ENCODE assay signal across 22 cellular contexts in genomic region chr2:138901530-138901929, GRCh38.
"Had no signal": no experiment of that assay in that cellular context is flagged by ENCODE, and none has a peak within 500 bp of the region (broad histone marks: within the 10 kb centered on the region; RNA-seq: fewer than 3 reads in every experiment).

No MANE protein-coding gene starts in this region.

- H3K27me3 ChIP-seq: left lung, neural progenitor cell, ovary, right atrium auricular region, sigmoid colon, spleen, tibial nerve, vagina had no signal

- H3K9me3 ChIP-seq: lower lobe of right lung, ovary, right atrium auricular region, sigmoid colon, vagina had no signal

- H3K4me3 ChIP-seq: left lung, lower lobe of right lung, neural progenitor cell, ovary, right atrium auricular region, sigmoid colon, spleen, tibial nerve, vagina had no signal

- H3K4me1 ChIP-seq: left lung, lower lobe of right lung, neural progenitor cell, right atrium auricular region, sigmoid colon, spleen, tibial nerve, vagina had no signal

- FAIRE-seq: keratinocyte, small intestine had no signal

- H3K27ac ChIP-seq: left lung, lower lobe of right lung, neural progenitor cell, ovary, right atrium auricular region, sigmoid colon, spleen, tibial nerve, vagina had no signal

- H2AFZ ChIP-seq: neural progenitor cell had no signal

- H3K4me2 ChIP-seq: neural progenitor cell had no signal

- H3K36me3 ChIP-seq: left lung, lower lobe of right lung, neural progenitor cell, ovary, right atrium auricular region, sigmoid colon, spleen, tibial nerve, vagina had no signal

- ATAC-seq: left colon; left lung; natural killer cell; stimulated activated effector memory CD8-positive, alpha-beta T cell treated with anti-CD3 and anti-CD28 coated beads, Interleukin-12 subunit alpha, Interleukin-12 subunit beta, amount 100 ng/mL, for 72 hours; stimulated activated naive CD8-positive, alpha-beta T cell treated with anti-CD3 and anti-CD28 coated beads, Interleukin-15, amount 100 ng/mL, for 72 hours had no signal

- H3K9ac ChIP-seq: neural progenitor cell had no signal

- DNase-seq: hippocampal formation; left colon; lower lobe of right lung; mammary epithelial cell; mesenchymal stem cell; natural killer cell; nephron progenitor cell; ovary; sigmoid colon; small intestine; spleen; stimulated activated CD4-positive, alpha-beta T cell treated with anti-CD3 and anti-CD28 coated beads, Interleukin-4, amount 100 ng/mL, for 24 hours; stimulated activated naive CD4-positive, alpha-beta T cell treated with Interleukin-2 at 50 U/mL for 16 hours; stimulated activated naive CD8-positive, alpha-beta T cell treated with anti-CD3 and anti-CD28 coated beads, Interleukin-15, amount 100 ng/mL, for 72 hours; substantia nigra had no signal
